ENCODE assay signal across 8 cellular contexts in the genomic region with DNA sequence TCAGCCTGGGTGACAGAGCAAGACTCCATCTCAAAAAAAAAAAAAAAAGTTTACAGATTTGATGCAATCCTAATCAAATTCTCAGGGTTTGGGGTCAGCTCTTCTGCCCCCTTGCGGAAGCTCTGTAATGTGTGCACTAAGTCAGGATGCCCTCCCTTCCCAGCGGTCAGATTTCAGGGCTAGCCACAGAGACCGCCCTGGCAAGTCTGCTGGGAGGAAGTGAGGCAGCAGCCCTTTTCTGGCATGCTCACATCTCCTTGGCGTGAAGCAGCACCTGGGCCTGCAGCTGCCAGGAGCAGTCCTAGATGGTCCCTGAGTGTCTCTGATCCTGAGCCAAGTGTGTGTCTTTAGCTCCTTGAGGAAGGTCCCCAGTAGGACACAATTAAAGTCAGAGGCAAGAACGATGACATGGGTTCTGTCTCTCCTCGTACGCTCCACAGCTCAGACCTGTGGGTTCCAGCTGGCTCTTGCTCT. TPM values are rescaled to one million over a fixed set of nuclear protein-coding genes. Genes with fewer than 3 reads are reported as not detected.
DNase-seq lines count a peak whose midpoint lies in the region; ATAC-seq, FAIRE-seq and TF ChIP-seq lines count a peak whose summit lies in the region.

No MANE protein-coding gene starts in this region.

- 36% methylated on average over 6 of the region's 7 CpGs for WGBS in A549 (ENCODE audit: missing lambda C conversion rate)
- 12 to 21% (median 12%) methylated on average over 7 of the region's 7 CpGs for WGBS in ovary, 3 donors
- 13% methylated on average over 6 of the region's 7 CpGs; no CpG with 5 or more reads in 1 of the 2 donors for WGBS in transverse colon (ENCODE audit: low coverage in 1 of 2), 2 donors

- no peaks in the 10 kb centered on the region for H3K36me3 ChIP-seq in SJSA1
- no peaks in the 10 kb centered on the region for H3K36me3 ChIP-seq in ovary
- no peaks in the 10 kb centered on the region for H3K36me3 ChIP-seq in transverse colon

- FAIRE-seq in A549 (lab: Jason Lieb, UNC) (no peak), GM12892 (lab: Jason Lieb, UNC) (peak; percentile 93), frontal cortex (lab: Jason Lieb, UNC) (no peak)

- H3K27me3 ChIP-seq in SJSA1 (replicated peaks) (no peaks in the 10 kb centered on the region; the same call in none of the 2 replicates), ovary (no peaks in the 10 kb centered on the region), transverse colon (no peaks in the 10 kb centered on the region)

- TF ChIP-seq CTCF in A549 (IDR thresholded peaks at IDR 0.05) (peak; percentile 64), ovary (IDR thresholded peaks at IDR 0.05) (peak; percentile 58 to 79 (median 62)), transverse colon (IDR thresholded peaks at IDR 0.05) (peak; percentile 66 to 86 (median 73))

- POLR2A ChIA-PET in A549 (lab: Yijun Ruan, JAX): interaction anchor here (0.5 to 1.3 kb wide), 3 partner anchors 125 to 134 kb away, joined by 3 to 8 read pairs (median 3); partner anchors contain the start of gene CBX6

- CTCF ChIA-PET in A549 (lab: Yijun Ruan, JAX): interaction anchor here (0.6 to 5.9 kb wide), 28 partner anchors 10 to 1035 kb away, joined by 3 to 64 read pairs (median 4); partner anchors contain the start of genes APOBEC3B, CBX6 and SUN2

- DNase-seq in A549 (ENCODE audit: low read depth in 1 of 2, low spot score in 1 of 2) (peak; percentile 68 to 74), GM12892 (ENCODE audit: insufficient read length) (peak; percentile 77), HuH-7 (ENCODE audit: low spot score) (peak; percentile 86), SJSA1 (ENCODE audit: low read depth in 1 of 2, low spot score in 2 of 2) (peak; percentile 71 to 80), frontal cortex (ENCODE audit: low spot score in 2 of 2) (peak; percentile 56 to 74), ovary (peak; percentile 75 to 81 (median 78)), transverse colon (peak; percentile 83)
- DNase-seq in activated effector memory CD4-positive, alpha-beta T cell treated with Interleukin-2 at 50 U/mL for 16 hours: peak; percentile 66

- TF ChIP-seq EP300 in A549 (IDR thresholded peaks at IDR 0.05): no peak
- no peak for TF ChIP-seq EP300 in ovary (IDR thresholded peaks at IDR 0.05)
- TF ChIP-seq EP300 in transverse colon (IDR thresholded peaks at IDR 0.05; ENCODE audit: low read depth): no peak

- H3K9me3 ChIP-seq in A549 (no peaks in the 10 kb centered on the region), SJSA1 (replicated peaks) (no peaks in the 10 kb centered on the region), ovary (no peaks in the 10 kb centered on the region), transverse colon (no peaks in the 10 kb centered on the region)

- peak; percentile 95 to 97 for ATAC-seq in A549

- H3K27ac ChIP-seq in A549 (peak overlapping the region in 1 of 2 experiments; percentile 29; a peak in 2 of 6 replicates), SJSA1 (no peak overlapping the region), ovary (no peak overlapping the region), transverse colon (peak overlapping the region in 1 of 4 donors; percentile 24)

- peaks cover 3% of the 10 kb centered on the region; the same call in 1 of the 3 replicates for H3K4me1 ChIP-seq in A549
- H3K4me1 ChIP-seq in SJSA1 (replicated peaks): peaks cover 4% of the 10 kb centered on the region; the same call in 1 of the 2 replicates
- H3K4me1 ChIP-seq in ovary (ENCODE audit: insufficient read depth): no peaks in the 10 kb centered on the region
- peaks cover 0 to 6% (median 1%) of the 10 kb centered on the region in 4 donors for H3K4me1 ChIP-seq in transverse colon

- TF ChIP-seq POLR2A in A549 (IDR thresholded peaks at IDR 0.05; ENCODE audit: low read length) (no peak), GM12892 (IDR thresholded peaks at IDR 0.05; ENCODE audit: low read depth, low read length) (no peak), ovary (IDR thresholded peaks at IDR 0.05) (no peak), transverse colon (IDR thresholded peaks at IDR 0.05) (no peak)

- intact Hi-C loops in ovary (cut with DNase I): loop anchor here (5.0 to 10.0 kb wide), 3 partner anchors 136 to 228 kb away; no protein-coding TSS in a partner anchor
- intact Hi-C loops in transverse colon (cut with DNase I; ENCODE audit: low total_unique reads): loop anchor here (1.0 to 10.0 kb wide), 2 partner anchors 122 to 135 kb away; no protein-coding TSS in a partner anchor

- TF ChIP-seq RAD21 in A549 (conservative IDR thresholded peaks at IDR 0.05 in 1 of 2, IDR thresholded peaks at IDR 0.05 in 1 of 2): peak; percentile 63 to 71

- H3K4me3 ChIP-seq in A549 (no peak overlapping the region), SJSA1 (no peak overlapping the region), ovary (no peak overlapping the region), transverse colon (no peak overlapping the region)

- H3K4me2 ChIP-seq in A549: no peak overlapping the region; the same call in 2 of the 3 replicates

- in situ Hi-C loops in transverse colon (cut with MboI; ENCODE audit: low pct_ligation_motif_present in 1 of 4, low pct_unique_long_range_greater_than_20kb in 1 of 4, low sequenced_read_pairs in 3 of 4): loop anchor here (10.0 to 25.0 kb wide), 5 partner anchors 109 to 309 kb away; partner anchors contain the start of genes CBX6 (in 4 of the 4) and RPL3 (in 2 of the 4)

TF ChIP-seq in A549, 52 proteins besides CTCF, POLR2A, EP300 and RAD21 (continues in another document):
- no peak for TF ChIP-seq RNF2 (IDR thresholded peaks at IDR 0.05; ENCODE audit: borderline replicate concordance, low read depth)
- TF ChIP-seq MAFK (IDR thresholded peaks at IDR 0.05; ENCODE audit: partially characterized antibody): no peak
- TF ChIP-seq HEYL (CRISPR knock-in tag; IDR thresholded peaks at IDR 0.05): no peak
- TF ChIP-seq HDAC2 (IDR thresholded peaks at IDR 0.05): no peak
- no peak for TF ChIP-seq EHF (CRISPR knock-in tag; IDR thresholded peaks at IDR 0.05)
- no peak for TF ChIP-seq RCOR1 (IDR thresholded peaks at IDR 0.05; ENCODE audit: low read depth, low read length)

RNA-seq across cellular contexts. Expression of gene APOBEC3C, which starts 10.9 kb away (rescaled TPM):
- 15.1 and 22.2 TPM in 2 replicates for polyA plus RNA-seq in A549 (2011; rRNA removed)
- polyA plus RNA-seq in A549 (2012; cell fraction: cytosol; rRNA removed): 8.4 and 10.6 TPM in 2 replicates
- polyA plus RNA-seq in A549 (2012; cell fraction: nucleus; rRNA removed): 9.4 and 10.2 TPM in 2 replicates
- polyA plus RNA-seq in A549 (2017; fragmentation: RNase III; extraction: RNeasy Plus Mini Kit Qiagen cat#74134 plus additional on column Dnase treatment): 29.3 to 31.7 TPM (median 31.1 TPM) in 3 replicates
- 14.1 and 21.0 TPM in 2 replicates for polyA minus RNA-seq in A549 (2011; rRNA and poly(A)+ RNA removed)
- 69.7 TPM for polyA plus RNA-seq in GM12892 (2012; ENCODE audit: missing spikeins)
- 3.2 and 3.4 TPM in 2 replicates for total RNA-seq in SJSA1 (2014; rRNA removed; shearing (Covaris generic))
- not detected for total RNA-seq in frontal cortex
- total RNA-seq in ovary: 10 to 100 TPM in 6 of 7 donors, 1 to 10 TPM in 1; 7.0 to 63.4 (median 52.4) TPM
- 10 to 100 TPM; 35.1 to 88.9 TPM for polyA plus RNA-seq in ovary
- total RNA-seq in transverse colon: 1 to 10 TPM; 1.2 to 9.1 (median 7.5) TPM

RNA-seq across cellular contexts. Expression of gene APOBEC3D, which starts 17.7 kb away (rescaled TPM):
- polyA plus RNA-seq in A549 (2011; rRNA removed): 0.66 and 0.67 TPM in 2 replicates
- polyA plus RNA-seq in A549 (2012; cell fraction: cytosol; rRNA removed): 0.09 and 0.26 TPM in 2 replicates
- polyA plus RNA-seq in A549 (2012; cell fraction: nucleus; rRNA removed): 1.2 and 1.5 TPM in 2 replicates
- polyA plus RNA-seq in A549 (2017; fragmentation: RNase III; extraction: RNeasy Plus Mini Kit Qiagen cat#74134 plus additional on column Dnase treatment): 0.29 to 0.33 TPM (median 0.30 TPM) in 3 replicates
- not detected in 2 replicates for polyA minus RNA-seq in A549 (2011; rRNA and poly(A)+ RNA removed)
- 10.2 TPM for polyA plus RNA-seq in GM12892 (2012; ENCODE audit: missing spikeins)
- 1.9 and 2.3 TPM in 2 replicates for total RNA-seq in SJSA1 (2014; rRNA removed; shearing (Covaris generic))
- under 0.01 TPM for total RNA-seq in frontal cortex
- 1 to 10 TPM; 2.3 to 9.8 (median 6.3) TPM for total RNA-seq in ovary
- polyA plus RNA-seq in ovary: 1 to 10 TPM; 4.8 to 5.0 TPM
- total RNA-seq in transverse colon: 1 to 10 TPM; 2.0 to 6.4 (median 4.2) TPM

RNA-seq across cellular contexts. Expression of gene APOBEC3B, which starts 21.1 kb away (rescaled TPM):
- polyA plus RNA-seq in A549 (2011; rRNA removed) (14.7 and 16.7 TPM in 2 replicates), A549 (2017; fragmentation: RNase III; extraction: RNeasy Plus Mini Kit Qiagen cat#74134 plus additional on column Dnase treatment) (17.9 to 19.6 TPM (median 19.1 TPM) in 3 replicates), ovary (under 1 TPM; 0.70 to 0.98 TPM)
- 17.7 and 18.8 TPM in 2 replicates for polyA plus RNA-seq in A549 (2012; cell fraction: cytosol; rRNA removed)
- polyA plus RNA-seq in A549 (2012; cell fraction: nucleus; rRNA removed): 23.5 and 30.0 TPM in 2 replicates
- polyA minus RNA-seq in A549 (2011; rRNA and poly(A)+ RNA removed): 14.1 and 17.4 TPM in 2 replicates
- polyA plus RNA-seq in GM12892 (2012; ENCODE audit: missing spikeins): 21.6 TPM
- 3.5 and 9.4 TPM in 2 replicates for total RNA-seq in SJSA1 (2014; rRNA removed; shearing (Covaris generic))
- total RNA-seq in frontal cortex (not detected), ovary (1 to 10 TPM in 4 of 7 donors, under 1 TPM in 2, not detected in 1; 0.43 to 1.9 (median 1.4) TPM), transverse colon (10 to 100 TPM in 2 of 4 donors, 1 to 10 TPM in 1, not detected in 1; 7.8 to 15.3 (median 10.9) TPM)

RNA-seq across cellular contexts. Expression of gene APOBEC3F, which starts 37.5 kb away (rescaled TPM):
- polyA plus RNA-seq in A549 (2011; rRNA removed): 2.9 and 4.0 TPM in 2 replicates
- 2.3 and 2.4 TPM in 2 replicates for polyA plus RNA-seq in A549 (2012; cell fraction: cytosol; rRNA removed)
- polyA plus RNA-seq in A549 (2012; cell fraction: nucleus; rRNA removed): 1.5 and 1.6 TPM in 2 replicates
- polyA plus RNA-seq in A549 (2017; fragmentation: RNase III; extraction: RNeasy Plus Mini Kit Qiagen cat#74134 plus additional on column Dnase treatment): 3.3 to 4.3 TPM (median 4.3 TPM) in 3 replicates
- polyA minus RNA-seq in A549 (2011; rRNA and poly(A)+ RNA removed): 4.8 and 10.3 TPM in 2 replicates
- polyA plus RNA-seq in GM12892 (2012; ENCODE audit: missing spikeins): 11.1 TPM
- total RNA-seq in SJSA1 (2014; rRNA removed; shearing (Covaris generic)): 2.6 and 3.8 TPM in 2 replicates
- 0.82 TPM for total RNA-seq in frontal cortex
- total RNA-seq in ovary: 10 to 100 TPM in 5 of 7 donors, 1 to 10 TPM in 2; 7.6 to 51.4 (median 32.3) TPM
- 10 to 100 TPM in 1 of 2 donors, 1 to 10 TPM in 1; 7.4 to 14.2 TPM for polyA plus RNA-seq in ovary
- 1 to 10 TPM in 3 of 4 donors, not detected in 1; 2.6 to 6.8 (median 4.8) TPM for total RNA-seq in transverse colon

RNA-seq across cellular contexts. Expression of gene APOBEC3A, which starts 45.8 kb away (rescaled TPM):
- not detected in 2 replicates for polyA plus RNA-seq in A549 (2011; rRNA removed)
- polyA plus RNA-seq in A549 (2012; cell fraction: cytosol; rRNA removed): not detected in 2 replicates
- polyA plus RNA-seq in A549 (2012; cell fraction: nucleus; rRNA removed): not detected in 2 replicates
- not detected in 3 replicates for polyA plus RNA-seq in A549 (2017; fragmentation: RNase III; extraction: RNeasy Plus Mini Kit Qiagen cat#74134 plus additional on column Dnase treatment)
- polyA minus RNA-seq in A549 (2011; rRNA and poly(A)+ RNA removed): not detected in 2 replicates
- not detected for polyA plus RNA-seq in GM12892 (2012; ENCODE audit: missing spikeins)
- total RNA-seq in SJSA1 (2014; rRNA removed; shearing (Covaris generic)): not detected in 2 replicates
- total RNA-seq in frontal cortex: not detected
- total RNA-seq in ovary: under 1 TPM in 3 of 7 donors, not detected in 4; 0.50 to 0.95 (median 0.64) TPM
- 1 to 10 TPM in 1 of 2 donors, under 1 TPM in 1; 0.10 to 1.2 TPM for polyA plus RNA-seq in ovary
- total RNA-seq in transverse colon: 1 to 10 TPM in 2 of 4 donors, not detected in 2; 2.7 to 3.0 TPM
